8 cellular contexts compared by ENCODE assay signal in the genomic region with DNA sequence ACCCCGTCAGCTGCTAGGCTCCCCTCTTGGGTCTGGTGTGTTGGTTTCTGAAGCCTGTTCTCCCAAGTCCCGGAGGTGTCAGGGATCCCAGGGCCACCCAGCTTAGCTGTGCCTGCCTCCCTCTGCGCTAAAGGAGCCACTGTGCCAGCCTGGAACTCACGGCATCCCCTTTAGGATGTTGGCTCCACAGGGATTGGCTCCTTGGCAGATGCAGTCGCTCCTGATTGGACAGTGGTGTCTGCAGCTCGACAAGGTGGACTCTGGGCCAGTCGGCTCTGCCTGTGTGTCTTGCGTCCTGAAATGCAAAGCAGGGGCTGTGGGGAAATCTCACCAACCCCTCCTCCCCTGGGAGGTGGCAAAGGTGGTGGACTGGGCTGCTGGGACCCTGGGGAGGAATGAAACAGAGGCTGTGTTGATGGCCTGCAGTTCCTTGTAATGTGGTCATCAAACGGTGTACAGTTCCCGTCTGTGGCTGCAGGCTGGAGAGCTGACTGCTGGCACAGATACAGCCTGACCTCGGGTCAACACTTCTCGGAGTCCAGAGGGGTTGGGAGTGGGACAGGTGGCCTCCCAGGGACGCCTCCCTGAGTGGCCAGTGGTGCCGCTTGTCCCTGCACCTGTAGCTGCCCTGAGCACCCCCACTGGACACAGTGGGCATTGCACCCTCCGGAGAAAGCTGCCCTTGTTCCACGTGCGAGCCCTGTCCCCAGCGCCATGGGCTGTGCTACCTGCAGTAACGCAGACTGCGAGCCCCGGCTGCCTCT. TPM values are rescaled to one million over a fixed set of nuclear protein-coding genes. Genes with fewer than 3 reads are reported as not detected.
A peak's percentile ranks its signal among the peaks of the same experiment; 100 is the strongest.
DNase-seq lines count a peak whose midpoint lies in the region; ATAC-seq, FAIRE-seq and TF ChIP-seq lines count a peak whose summit lies in the region.

No MANE protein-coding gene starts in this region.

- POLR2A ChIA-PET in activated CD4-positive, alpha-beta memory T cell treated with anti-CD3 and anti-CD28 coated beads for 36 hours (lab: Charles Lee): interaction anchor here (1.2 kb wide), 1 partner anchor 8 kb away, joined by 4 read pairs; no protein-coding TSS in a partner anchor

- H3K9me3 ChIP-seq in aorta (ENCODE audit: control insufficient read depth, low read length): no peaks in the 10 kb centered on the region

- intact Hi-C loops in activated CD4-positive, alpha-beta memory T cell treated with anti-CD3 and anti-CD28 coated beads for 36 hours (cut with micrococcal nuclease): no loop called here
- intact Hi-C loops in natural killer cell (cut with micrococcal nuclease) (no loop called here), aorta (cut with DNase I) (no loop called here)

- H3K36me3 Mint-ChIP-seq in activated CD4-positive, alpha-beta memory T cell treated with anti-CD3 and anti-CD28 coated beads for 36 hours: peaks cover 35% of the 10 kb centered on the region
- no peaks in the 10 kb centered on the region for H3K36me3 Mint-ChIP-seq in natural killer cell

- no peaks in the 10 kb centered on the region for H3K27me3 ChIP-seq in aorta (ENCODE audit: control insufficient read depth in 1 of 2, insufficient read depth in 2 of 2, low read length in 1 of 2)

- no peak overlapping the region for H3K4me3 Mint-ChIP-seq in activated CD4-positive, alpha-beta memory T cell treated with anti-CD3 and anti-CD28 coated beads for 36 hours
- no peak overlapping the region for H3K4me3 Mint-ChIP-seq in natural killer cell

- no peaks in the 10 kb centered on the region for H3K4me1 ChIP-seq in aorta (ENCODE audit: control insufficient read depth in 1 of 2, insufficient read depth in 2 of 2, low read length in 2 of 2)

- no peaks in the 10 kb centered on the region for H3K36me3 ChIP-seq in aorta (ENCODE audit: control insufficient read depth in 1 of 2, insufficient read depth in 2 of 2, low read length in 1 of 2)

- no peak overlapping the region for H3K4me3 ChIP-seq in epithelial cell of esophagus (ENCODE audit: low read length)
- H3K4me3 ChIP-seq in aorta (ENCODE audit: low read length in 2 of 2): no peak overlapping the region

- CTCF ChIA-PET in activated CD4-positive, alpha-beta memory T cell treated with anti-CD3 and anti-CD28 coated beads for 36 hours (lab: Charles Lee): interaction anchor here (0.5 to 2.6 kb wide), 11 partner anchors 9 to 360 kb away, joined by 3 to 10 read pairs (median 4); no protein-coding TSS in a partner anchor

- H3K9me3 Mint-ChIP-seq in activated CD4-positive, alpha-beta memory T cell treated with anti-CD3 and anti-CD28 coated beads for 36 hours: no peaks in the 10 kb centered on the region
- H3K9me3 Mint-ChIP-seq in natural killer cell: no peaks in the 10 kb centered on the region

- no peaks in the 10 kb centered on the region for H3K27me3 Mint-ChIP-seq in activated CD4-positive, alpha-beta memory T cell treated with anti-CD3 and anti-CD28 coated beads for 36 hours
- H3K27me3 Mint-ChIP-seq in natural killer cell (ENCODE audit: low read depth in 2 of 2): no peaks in the 10 kb centered on the region

- peak; percentile 68 for DNase-seq in COR-L47 (lab: John Stamatoyannopoulos, UW)
- DNase-seq in activated CD4-positive, alpha-beta memory T cell treated with anti-CD3 and anti-CD28 coated beads for 36 hours: peak; percentile 49
- DNase-seq in epithelial cell of esophagus (ENCODE audit: low read depth): peak; percentile 49
- peak; percentile 40 for DNase-seq in natural killer cell
- no peak for DNase-seq in aorta
- no peak for DNase-seq in RCC 7860 (ENCODE audit: low spot score)

- H3K4me1 Mint-ChIP-seq in activated CD4-positive, alpha-beta memory T cell treated with anti-CD3 and anti-CD28 coated beads for 36 hours (ENCODE audit: low read depth): peaks cover 83% of the 10 kb centered on the region
- peaks cover 66 to 85% of the 10 kb centered on the region in 2 donors for H3K4me1 Mint-ChIP-seq in natural killer cell

- WGBS in aorta, 2 donors: 14 to 16% methylated on average over 21 of the region's 21 CpGs

- peak; percentile 74 for TF ChIP-seq CTCF in LNCAP (IDR thresholded peaks at IDR 0.05)
- TF ChIP-seq CTCF in epithelial cell of esophagus (IDR thresholded peaks at IDR 0.05; ENCODE audit: insufficient read depth, low read depth, low read length, missing control alignments): peak; percentile 70
- TF ChIP-seq CTCF in natural killer cell (IDR thresholded peaks at IDR 0.05): peak; percentile 67

- FAIRE-seq in RCC 7860 (lab: Jason Lieb, UNC): no peak

- H3K27ac Mint-ChIP-seq in activated CD4-positive, alpha-beta memory T cell treated with anti-CD3 and anti-CD28 coated beads for 36 hours: no peak overlapping the region
- peak overlapping the region; percentile 53 to 86 for H3K27ac Mint-ChIP-seq in natural killer cell

- no peak overlapping the region for H3K27ac ChIP-seq in aorta (ENCODE audit: low read depth in 1 of 2, low read length in 2 of 2)

- ATAC-seq in natural killer cell: peak; percentile 66 to 71 (median 69)
- no peak for ATAC-seq in aorta (ENCODE audit: low FRiP score)
- ATAC-seq in GM18867 (IDR thresholded peaks at IDR 0.05; ENCODE audit: unreplicated experiment): no peak

RNA-seq across cellular contexts. Expression of a gene that starts 11.5 kb away (rescaled TPM):
- total RNA-seq in activated CD4-positive, alpha-beta memory T cell treated with anti-CD3 and anti-CD28 coated beads for 36 hours: 100 to 1,000 TPM; 196 to 202 TPM
- total RNA-seq in natural killer cell: 100 to 1,000 TPM; 387 to 749 (median 430) TPM
- total RNA-seq in aorta: 10 to 100 TPM; 17.1 to 36.2 TPM
- polyA plus RNA-seq in aorta: 1 to 10 TPM; 5.5 to 6.6 TPM

RNA-seq across cellular contexts. Expression of a gene that starts 41.9 kb away (rescaled TPM):
- total RNA-seq in activated CD4-positive, alpha-beta memory T cell treated with anti-CD3 and anti-CD28 coated beads for 36 hours: 10 to 100 TPM; 14.0 to 14.6 TPM
- total RNA-seq in natural killer cell (10 to 100 TPM in 2 of 3 donors, 1 to 10 TPM in 1; 6.3 to 14.7 (median 10.1) TPM), aorta (10 to 100 TPM in 1 of 2 donors, 1 to 10 TPM in 1; 7.8 to 15.1 TPM)
- 1 to 10 TPM; 2.4 to 4.8 TPM for polyA plus RNA-seq in aorta

Comparison
In these comparisons a context has a peak if more than half of its experiments do, and no peak if none do; other contexts are left out.
1. DNase-seq: peak in COR-L47 (single experiment), activated CD4-positive, alpha-beta memory T cell treated with anti-CD3 and anti-CD28 coated beads for 36 hours (single experiment), epithelial cell of esophagus (single experiment) and natural killer cell (single experiment); none in aorta (0 of 2) and RCC 7860 (single experiment).
2. ATAC-seq: peak in natural killer cell (3 of 3); none in aorta (single experiment) and GM18867 (single experiment).
3. RNA of a gene that starts 11.5 kb away (total RNA-seq): 387 to 749 TPM in natural killer cell and 196 to 202 TPM in activated CD4-positive, alpha-beta memory T cell treated with anti-CD3 and anti-CD28 coated beads for 36 hours; 17.1 to 36.2 TPM in aorta; every median in the first group is over 4 times any median in the second.
4. Peak in every context shown above with its lines, with median percentiles within 50 percentile points of each other: CTCF ChIP-seq.